In genomic region chr19:15448014-15448777, GRCh38 we compare ENCODE assay signal across 10 cellular contexts. TPM values are rescaled to one million over a fixed set of nuclear protein-coding genes. Genes with fewer than 3 reads are reported as not detected.
A peak's percentile ranks its signal among the peaks of the same experiment; 100 is the strongest.
DNase-seq lines count a peak whose midpoint lies in the region; ATAC-seq, FAIRE-seq and TF ChIP-seq lines count a peak whose summit lies in the region.
"Had no signal": no experiment of that assay in that cellular context is flagged by ENCODE, and none has a peak within 500 bp of the region (broad histone marks: within the 10 kb centered on the region; RNA-seq: fewer than 3 reads in every experiment).

No MANE protein-coding gene starts in this region.

- H3K79me2 ChIP-seq in HCT116 (ENCODE audit: insufficient read depth, low read length) (no peaks in the 10 kb centered on the region), K562 (ENCODE audit: control insufficient read depth, insufficient read depth, low read length) (no peaks in the 10 kb centered on the region), MM.1S (ENCODE audit: low read length) (no peaks in the 10 kb centered on the region)

- H3K4me3 Mint-ChIP-seq in CD14-positive monocyte: peak overlapping the region; percentile 73 to 79
- H3K4me3 Mint-ChIP-seq in naive B cell: peak overlapping the region; percentile 4 to 92 (median 82)

- H3K27ac Mint-ChIP-seq in CD14-positive monocyte (peak overlapping the region in 6 of 7 donors; percentile 34 to 74 (median 49)), naive B cell (peak overlapping the region in 5 of 6 donors; percentile 21 to 94 (median 86))

- H3K4me1 Mint-ChIP-seq in CD14-positive monocyte (peaks cover 15% of the 10 kb centered on the region), naive B cell (peaks cover 20 to 30% (median 28%) of the 10 kb centered on the region in 3 donors)

- TF ChIP-seq RAD21 in HCT116 (IDR thresholded peaks at IDR 0.05; ENCODE audit: low read depth) (no peak), K562 (CRISPR knock-in tag; conservative IDR thresholded peaks at IDR 0.05 in 1 of 2, IDR thresholded peaks at IDR 0.05 in 1 of 2) (no peak)

- H2AFZ ChIP-seq in HCT116 (ENCODE audit: low read depth, low read length, poor library complexity, severe bottlenecking): no peak overlapping the region
- no peak overlapping the region for H2AFZ ChIP-seq in K562 (ENCODE audit: low read depth, low read length)
- H2AFZ ChIP-seq in MM.1S (ENCODE audit: low read length): no peak overlapping the region

- H3K9ac ChIP-seq in HCT116 (ENCODE audit: low read length) (no peak overlapping the region), K562 (ENCODE audit: insufficient read depth in 1 of 2, low read depth in 2 of 2, low read length in 2 of 2) (no peak overlapping the region), MM.1S (ENCODE audit: low read length) (no peak overlapping the region)

- H3K9me2 ChIP-seq in HCT116 (ENCODE audit: insufficient read depth) (no peaks in the 10 kb centered on the region), MM.1S (replicated peaks; ENCODE audit: insufficient read depth, low read length) (no peaks in the 10 kb centered on the region)

- POLR2A ChIA-PET in HCT116 (lab: Charles Lee) (no interaction called here), K562 (lab: Yijun Ruan, JAX) (interaction anchor here (1.0 kb wide), 1 partner anchor 27 kb away, joined by 3 read pairs; no protein-coding TSS in a partner anchor)

- H3K36me3 ChIP-seq in HCT116 (ENCODE audit: control insufficient read depth in 1 of 2, insufficient read depth in 2 of 2, low read length in 2 of 2) (no peaks in the 10 kb centered on the region), K562 (ENCODE audit: control insufficient read depth, insufficient read depth, low read length) (no peaks in the 10 kb centered on the region), MM.1S (replicated peaks; ENCODE audit: insufficient read depth, low read length) (no peaks in the 10 kb centered on the region)

- peaks cover 15 to 38% of the 10 kb centered on the region in 2 experiments; a peak in 3 of 4 replicates for H3K4me1 ChIP-seq in HCT116 (ENCODE audit: control insufficient read depth in 1 of 2, insufficient read depth in 2 of 2, low read length in 2 of 2)
- peaks cover 29 to 41% of the 10 kb centered on the region in 2 experiments for H3K4me1 ChIP-seq in K562 (replicated peaks in 1 of 2; ENCODE audit: control insufficient read depth in 2 of 2, insufficient read depth in 2 of 2, low read length in 2 of 2)
- no peaks in the 10 kb centered on the region for H3K4me1 ChIP-seq in MM.1S (ENCODE audit: low read length)

- H3K4me2 ChIP-seq in HCT116 (ENCODE audit: low read length) (peak overlapping the region; percentile 95; the same call in 1 of the 2 replicates), K562 (ENCODE audit: insufficient read depth, low read length) (no peak overlapping the region), MM.1S (ENCODE audit: low read depth, low read length) (no peak overlapping the region)

- H3K36me3 Mint-ChIP-seq in CD14-positive monocyte (peaks cover 9 to 12% of the 10 kb centered on the region in 2 donors), naive B cell (no peaks in the 10 kb centered on the region)

- ATAC-seq in HCT116 (no peak), K562 (no peak), naive B cell (ENCODE audit: low read depth in 2 of 2) (no peak)

- FAIRE-seq in K562 (lab: Jason Lieb, UNC): no peak

- TF ChIP-seq CTCF in CD14-positive monocyte (IDR thresholded peaks at IDR 0.05) (no peak), HCT116 (IDR thresholded peaks at IDR 0.05 in 2 of 3, conservative IDR thresholded peaks at IDR 0.05 in 1 of 3; ENCODE audit: borderline replicate concordance in 1 of 3, insufficient read depth in 1 of 3, low read depth in 2 of 3, low read length in 2 of 3) (no peak), K562 (IDR thresholded peaks at IDR 0.05 in 2 of 3, conservative IDR thresholded peaks at IDR 0.05 in 1 of 3; ENCODE audit: insufficient read depth in 2 of 3, low read depth in 1 of 3, low read length in 3 of 3) (no peak), MM.1S (IDR thresholded peaks at IDR 0.05; ENCODE audit: low read length) (no peak)

- H3K4me3 ChIP-seq in HCT116 (replicated peaks in 1 of 2; ENCODE audit: low read depth in 1 of 2, low read length in 2 of 2): no peak overlapping the region; a peak in 1 of 4 replicates
- no peak overlapping the region for H3K4me3 ChIP-seq in K562
- H3K4me3 ChIP-seq in MM.1S (ENCODE audit: low read length): no peak overlapping the region

- DNase-seq in CD14-positive monocyte (ENCODE audit: low spot score) (no peak), HCT116 (ENCODE audit: low read depth, low spot score) (no peak), K562 (ENCODE audit: extremely low read depth in 1 of 4, low spot score in 3 of 4) (peak in 1 of 4 experiments; percentile 19), naive B cell (no peak), DMS53 treated with DMSO at 0.1 percent for 48 hours (lab: John Stamatoyannopoulos, UW; ENCODE audit: unreplicated experiment) (no peak), caudate nucleus (lab: John Stamatoyannopoulos, UW) (no peak), MM.1S (no peak)
- DNase-seq in activated CD4-positive, CD25-positive, alpha-beta regulatory T cell (lab: John Stamatoyannopoulos, UW): no peak
- DNase-seq: GF-D8, NCI-H524 had no signal

- H4K20me1 ChIP-seq in HCT116 (ENCODE audit: insufficient read depth) (no peaks in the 10 kb centered on the region), K562 (replicated peaks; ENCODE audit: control insufficient read depth, insufficient read depth, low read length) (peaks cover 2% of the 10 kb centered on the region; the same call in 1 of the 2 replicates), MM.1S (ENCODE audit: insufficient read depth, low read length) (no peaks in the 10 kb centered on the region)

- TF ChIP-seq POLR2A in HCT116 (IDR thresholded peaks at IDR 0.05; ENCODE audit: borderline replicate concordance, extremely low read depth, insufficient read depth, insufficient read length): no peak
- no peak for TF ChIP-seq POLR2A in K562 (conservative IDR thresholded peaks at IDR 0.05)

- H3K27me3 ChIP-seq in HCT116 (ENCODE audit: insufficient read depth, low read length) (no peaks in the 10 kb centered on the region), K562 (ENCODE audit: control insufficient read depth in 2 of 2, insufficient read depth in 2 of 2, low read length in 2 of 2) (peaks cover 5 to 45% of the 10 kb centered on the region in 2 experiments; a peak in 3 of 5 replicates), MM.1S (replicated peaks; ENCODE audit: insufficient read depth, low read length) (no peaks in the 10 kb centered on the region)

- peaks cover 23% of the 10 kb centered on the region for H3F3A ChIP-seq in MM.1S (ENCODE audit: insufficient read depth, low read length)

- RAD21 ChIA-PET in HCT116 (lab: Charles Lee; ENCODE audit: low non-redundant PET in 1 of 2, low total read pairs in 2 of 2, uncharacterized antibody in 2 of 2, unreplicated experiment in 2 of 2): no interaction called here

- H3K9me3 Mint-ChIP-seq in CD14-positive monocyte: peaks cover 0 to 3% (median 2%) of the 10 kb centered on the region in 7 donors
- H3K9me3 Mint-ChIP-seq in naive B cell: no peaks in the 10 kb centered on the region

- intact Hi-C loops in CD14-positive monocyte (cut with micrococcal nuclease) (no loop called here), HCT116 (cut with micrococcal nuclease) (loop anchor here (1.0 kb wide), 1 partner anchor 15 kb away; no protein-coding TSS in a partner anchor), K562 (cut with micrococcal nuclease) (no loop called here)

- H3K27ac ChIP-seq in HCT116 (ENCODE audit: low read depth, low read length) (no peak overlapping the region), K562 (ENCODE audit: extremely low read depth, low read depth, low read length) (no peak overlapping the region), caudate nucleus (ENCODE audit: low read depth, low read length) (no peak overlapping the region), MM.1S (ENCODE audit: low read length) (no peak overlapping the region)

- H3K9me1 ChIP-seq in K562 (ENCODE audit: control insufficient read depth, insufficient read depth, low read length): no peaks in the 10 kb centered on the region

- TF ChIP-seq EP300 in K562 (IDR thresholded peaks at IDR 0.05; ENCODE audit: low read length): no peak

- BruUV-seq in HCT116 (replicated peaks; lab: Mats Ljungman, UMichigan) (no TSS peak), K562 (replicated peaks; lab: Mats Ljungman, UMichigan) (no TSS peak)

- H3K9me3 ChIP-seq in HCT116 (ENCODE audit: control insufficient read depth in 1 of 2, insufficient read depth in 1 of 2, low read depth in 1 of 2, low read length in 2 of 2) (no peaks in the 10 kb centered on the region), K562 (replicated peaks; ENCODE audit: control insufficient read depth, insufficient read depth, low read depth, low read length) (no peaks in the 10 kb centered on the region), MM.1S (replicated peaks; ENCODE audit: insufficient read depth, low read length) (no peaks in the 10 kb centered on the region)

- WGBS in K562 (ENCODE audit: insufficient coverage, low coverage, missing lambda C conversion rate): 8% methylated on average over 15 of the region's 19 CpGs

- in situ Hi-C loops in K562 (cut with MboI): no loop called here

- CTCF ChIA-PET in HCT116 (lab: Charles Lee) (no interaction called here), K562 (lab: Yijun Ruan, JAX; ENCODE audit: low intra/inter-chr PET ratio) (no interaction called here)

- H3K27me3 Mint-ChIP-seq in CD14-positive monocyte (ENCODE audit: low read depth in 3 of 3) (peaks cover 0 to 5% (median 0%) of the 10 kb centered on the region in 3 donors), naive B cell (no peaks in the 10 kb centered on the region)

RNA-seq across cellular contexts. Expression of gene WIZ, which starts 1.6 kb away (rescaled TPM):
- polyA plus RNA-seq in CD14-positive monocyte: under 1 TPM; 0.47 to 0.51 TPM
- total RNA-seq in HCT116 (2021; ENCODE audit: unreplicated experiment): 28.4 TPM
- polyA plus RNA-seq in HCT116 (2012): 13.8 and 16.3 TPM in 2 replicates
- total RNA-seq in K562 (2011; cell fraction: chromatin; rRNA removed; ENCODE audit: low replicate concordance): 13.2 and 37.4 TPM in 2 replicates
- 27.4 and 28.3 TPM in 2 replicates for total RNA-seq in K562 (2011; cell fraction: nucleolus; rRNA removed)
- 20.2 and 22.8 TPM in 2 replicates for total RNA-seq in K562 (2011; cell fraction: nucleoplasm; rRNA removed)
- total RNA-seq in K562 (2014; rRNA removed): 13.9 and 16.0 TPM in 2 replicates
- 1.1 and 1.3 TPM in 2 replicates for total RNA-seq in K562 (2014; rRNA removed; fragmentation: Illumina TruSeq; extraction: Trizol)
- total RNA-seq in K562 (2015; rRNA removed; fragmentation: Illumina TruSeq; extraction: Trizol): 4.8 and 5.4 TPM in 2 replicates
- 32.7 and 37.5 TPM in 2 replicates for total RNA-seq in K562 (2021)
- 3.7 and 4.7 TPM in 2 replicates for polyA plus RNA-seq in K562 (2011; rRNA removed)
- polyA plus RNA-seq in K562 (2011; cell fraction: cytosol; rRNA removed): 5.3 and 12.2 TPM in 2 replicates
- polyA plus RNA-seq in K562 (2011; cell fraction: nucleus; rRNA removed): 16.0 and 33.9 TPM in 2 replicates
- polyA plus RNA-seq in K562 (2012): 18.0 and 22.2 TPM in 2 replicates
- polyA plus RNA-seq in K562 (2014; fragmentation: Illumina TruSeq; extraction: Trizol): 9.4 and 22.9 TPM in 2 replicates
- polyA plus RNA-seq in K562 (2014; fragmentation: Nextera tagmentation; extraction: Ambion mirVana): under 1 TPM; 0.06 to 0.08 TPM
- polyA plus RNA-seq in K562 (2014; rRNA removed): 19.1 and 21.8 TPM in 2 replicates
- polyA minus RNA-seq in K562 (2011; rRNA and poly(A)+ RNA removed): 0.63 and 1.1 TPM in 2 replicates
- polyA minus RNA-seq in K562 (2011; cell fraction: cytosol; rRNA and poly(A)+ RNA removed): 7.5 and 9.4 TPM in 2 replicates
- 5.3 and 6.5 TPM in 2 replicates for polyA minus RNA-seq in K562 (2011; cell fraction: nucleus; rRNA and poly(A)+ RNA removed)
- 1 to 10 TPM in 1 of 6 donors, under 1 TPM in 5; 0.15 to 1.4 (median 0.66) TPM for polyA plus RNA-seq in naive B cell (ENCODE audit: low read depth in 6 of 6)

RNA-seq across cellular contexts. Expression of gene RASAL3, which starts 16.1 kb away (rescaled TPM):
- polyA plus RNA-seq in CD14-positive monocyte (10 to 100 TPM in 1 of 2 donors, 1 to 10 TPM in 1; 4.5 to 13.6 TPM), K562 (2011; rRNA removed) (not detected in 2 replicates), K562 (2014; fragmentation: Illumina TruSeq; extraction: Trizol) (not detected in 2 replicates), K562 (2014; fragmentation: Nextera tagmentation; extraction: Ambion mirVana) (not detected), K562 (2014; rRNA removed) (0.07 TPM in 1 of 2 replicates, not detected in the other), naive B cell (ENCODE audit: low read depth in 6 of 6) (10 to 100 TPM; 21.8 to 49.9 (median 32.0) TPM)
- total RNA-seq in HCT116 (2021; ENCODE audit: unreplicated experiment) (0.57 TPM), K562 (2014; rRNA removed) (0.04 TPM in 1 of 2 replicates, not detected in the other), K562 (2014; rRNA removed; fragmentation: Illumina TruSeq; extraction: Trizol) (not detected in 2 replicates), K562 (2015; rRNA removed; fragmentation: Illumina TruSeq; extraction: Trizol) (not detected in 2 replicates), K562 (2021) (0.44 and 0.87 TPM in 2 replicates)
- polyA plus RNA-seq in HCT116 (2012): not detected in 2 replicates
- 0.35 TPM in 1 of 2 replicates, not detected in the other for total RNA-seq in K562 (2011; cell fraction: chromatin; rRNA removed; ENCODE audit: low replicate concordance)
- 0.13 TPM in 1 of 2 replicates, not detected in the other for total RNA-seq in K562 (2011; cell fraction: nucleolus; rRNA removed)
- 2.5 TPM in 1 of 2 replicates, not detected in the other for total RNA-seq in K562 (2011; cell fraction: nucleoplasm; rRNA removed)
- polyA plus RNA-seq in K562 (2011; cell fraction: cytosol; rRNA removed): 0.01 TPM in 1 of 2 replicates, not detected in the other
- 0.04 and 0.16 TPM in 2 replicates for polyA plus RNA-seq in K562 (2011; cell fraction: nucleus; rRNA removed)
- polyA plus RNA-seq in K562 (2012): 0.08 and 0.16 TPM in 2 replicates
- not detected in 2 replicates for polyA minus RNA-seq in K562 (2011; rRNA and poly(A)+ RNA removed)
- polyA minus RNA-seq in K562 (2011; cell fraction: cytosol; rRNA and poly(A)+ RNA removed): not detected in 2 replicates
- not detected in 2 replicates for polyA minus RNA-seq in K562 (2011; cell fraction: nucleus; rRNA and poly(A)+ RNA removed)

RNA-seq across cellular contexts. Expression of gene AKAP8L, which starts 29.4 kb away (rescaled TPM):
- 10 to 100 TPM; 21.4 to 39.0 TPM for polyA plus RNA-seq in CD14-positive monocyte
- total RNA-seq in HCT116 (2021; ENCODE audit: unreplicated experiment): 106 TPM
- 84.8 and 106 TPM in 2 replicates for polyA plus RNA-seq in HCT116 (2012)
- total RNA-seq in K562 (2011; cell fraction: chromatin; rRNA removed; ENCODE audit: low replicate concordance): 365 and 641 TPM in 2 replicates
- total RNA-seq in K562 (2011; cell fraction: nucleolus; rRNA removed): 279 and 316 TPM in 2 replicates
- total RNA-seq in K562 (2011; cell fraction: nucleoplasm; rRNA removed): 296 and 300 TPM in 2 replicates
- 108 and 121 TPM in 2 replicates for total RNA-seq in K562 (2014; rRNA removed)
- 61.1 and 65.5 TPM in 2 replicates for total RNA-seq in K562 (2014; rRNA removed; fragmentation: Illumina TruSeq; extraction: Trizol)
- 66.6 and 70.7 TPM in 2 replicates for total RNA-seq in K562 (2015; rRNA removed; fragmentation: Illumina TruSeq; extraction: Trizol)
- total RNA-seq in K562 (2021): 107 and 116 TPM in 2 replicates
- polyA plus RNA-seq in K562 (2011; rRNA removed): 56.8 and 95.7 TPM in 2 replicates
- 40.7 and 50.0 TPM in 2 replicates for polyA plus RNA-seq in K562 (2011; cell fraction: cytosol; rRNA removed)
- 617 and 798 TPM in 2 replicates for polyA plus RNA-seq in K562 (2011; cell fraction: nucleus; rRNA removed)
- polyA plus RNA-seq in K562 (2012): 66.2 and 79.9 TPM in 2 replicates
- 75.8 and 84.0 TPM in 2 replicates for polyA plus RNA-seq in K562 (2014; fragmentation: Illumina TruSeq; extraction: Trizol)
- 1 to 10 TPM; 2.4 to 7.0 TPM for polyA plus RNA-seq in K562 (2014; fragmentation: Nextera tagmentation; extraction: Ambion mirVana)
- 92.5 and 111 TPM in 2 replicates for polyA plus RNA-seq in K562 (2014; rRNA removed)
- polyA minus RNA-seq in K562 (2011; rRNA and poly(A)+ RNA removed): 60.0 and 69.5 TPM in 2 replicates
- polyA minus RNA-seq in K562 (2011; cell fraction: cytosol; rRNA and poly(A)+ RNA removed): 41.5 and 61.7 TPM in 2 replicates
- polyA minus RNA-seq in K562 (2011; cell fraction: nucleus; rRNA and poly(A)+ RNA removed): 85.4 and 122 TPM in 2 replicates
- 100 to 1,000 TPM in 1 of 6 donors, 10 to 100 TPM in 5; 37.8 to 103 (median 53.6) TPM for polyA plus RNA-seq in naive B cell (ENCODE audit: low read depth in 6 of 6)

RNA-seq across cellular contexts. Expression of gene PGLYRP2, which starts 31.1 kb away (rescaled TPM):
- polyA plus RNA-seq in CD14-positive monocyte (under 1 TPM; 0.15 to 0.32 TPM), K562 (2011; rRNA removed) (not detected in 2 replicates), K562 (2014; fragmentation: Illumina TruSeq; extraction: Trizol) (not detected in 2 replicates), K562 (2014; fragmentation: Nextera tagmentation; extraction: Ambion mirVana) (not detected), K562 (2014; rRNA removed) (not detected in 2 replicates), naive B cell (ENCODE audit: low read depth in 6 of 6) (not detected)
- total RNA-seq in HCT116 (2021; ENCODE audit: unreplicated experiment) (not detected), K562 (2014; rRNA removed) (not detected in 2 replicates), K562 (2014; rRNA removed; fragmentation: Illumina TruSeq; extraction: Trizol) (not detected in 2 replicates), K562 (2015; rRNA removed; fragmentation: Illumina TruSeq; extraction: Trizol) (not detected in 2 replicates), K562 (2021) (not detected in 2 replicates)
- polyA plus RNA-seq in HCT116 (2012): not detected in 2 replicates
- not detected in 2 replicates for total RNA-seq in K562 (2011; cell fraction: chromatin; rRNA removed; ENCODE audit: low replicate concordance)
- not detected in 2 replicates for total RNA-seq in K562 (2011; cell fraction: nucleolus; rRNA removed)
- not detected in 2 replicates for total RNA-seq in K562 (2011; cell fraction: nucleoplasm; rRNA removed)
- not detected in 2 replicates for polyA plus RNA-seq in K562 (2011; cell fraction: cytosol; rRNA removed)
- not detected in 2 replicates for polyA plus RNA-seq in K562 (2011; cell fraction: nucleus; rRNA removed)
- polyA plus RNA-seq in K562 (2012): not detected in 2 replicates
- not detected in 2 replicates for polyA minus RNA-seq in K562 (2011; rRNA and poly(A)+ RNA removed)
- polyA minus RNA-seq in K562 (2011; cell fraction: cytosol; rRNA and poly(A)+ RNA removed): not detected in 2 replicates
- not detected in 2 replicates for polyA minus RNA-seq in K562 (2011; cell fraction: nucleus; rRNA and poly(A)+ RNA removed)

Comparison
In these comparisons a context has a peak if more than half of its experiments do, and no peak if none do; other contexts are left out.
1. RNA of gene RASAL3, which starts 16.1 kb away (polyA plus RNA-seq): 21.8 to 49.9 TPM in naive B cell and 4.5 to 13.6 TPM in CD14-positive monocyte; 0.01 to 0.16 TPM in K562; every median in the first group is over 4 times any median in the second.